Comparison of ENCODE assay signal across 8 cellular contexts in the genomic region with DNA sequence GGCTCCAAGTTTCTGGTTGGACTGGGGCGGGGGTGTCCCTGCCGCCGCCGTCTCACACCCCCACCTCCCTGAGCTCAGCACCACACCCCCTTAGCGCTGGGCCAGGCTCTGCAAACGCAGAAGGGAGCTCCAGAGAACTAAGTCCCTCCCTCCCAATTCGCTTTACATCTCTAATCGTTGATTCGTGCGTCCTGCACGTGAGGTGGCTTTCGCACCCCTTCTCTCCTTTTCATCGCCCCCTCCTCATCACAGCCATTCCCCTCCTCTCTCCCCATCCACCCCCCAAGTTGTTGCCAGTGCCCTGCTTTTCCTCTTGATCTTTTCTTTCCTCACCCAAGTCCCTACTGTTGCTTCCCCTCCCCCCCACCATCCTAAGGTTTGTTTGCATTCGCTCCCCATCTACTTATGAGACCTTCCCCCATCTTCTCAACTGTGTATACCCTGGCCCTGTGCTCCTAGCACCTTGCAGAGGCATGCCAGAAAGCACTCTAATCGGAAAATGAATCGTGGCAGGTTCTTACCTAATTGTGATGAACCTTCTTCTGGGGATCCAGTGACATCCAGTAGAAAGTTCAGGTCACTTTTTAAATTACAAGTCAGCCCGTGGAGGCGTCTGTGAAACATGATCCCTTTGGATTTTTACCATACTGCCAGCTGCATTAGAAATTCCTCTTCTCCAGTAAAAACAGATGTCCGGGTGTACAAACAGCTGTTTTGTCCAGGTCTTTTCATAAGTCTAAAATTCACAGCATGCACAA. TPM values are rescaled to one million over a fixed set of nuclear protein-coding genes. Genes with fewer than 3 reads are reported as not detected.
A peak's percentile ranks its signal among the peaks of the same experiment; 100 is the strongest.
DNase-seq lines count a peak whose midpoint lies in the region; ATAC-seq and TF ChIP-seq lines count a peak whose summit lies in the region.

No MANE protein-coding gene starts in this region.

- H3K27me3 ChIP-seq in duodenal mucosa (ENCODE audit: control insufficient read depth in 1 of 2, insufficient read depth in 2 of 2, low read length in 2 of 2), result no peaks in the 10 kb centered on the region
- H3K27me3 ChIP-seq in mucosa of stomach (ENCODE audit: control insufficient read depth, insufficient read depth, low read length), result no peaks in the 10 kb centered on the region

- H3K9ac ChIP-seq in duodenal mucosa (ENCODE audit: low read depth in 1 of 2, low read length in 2 of 2) (peak overlapping the region; percentile 41 to 79), mucosa of stomach (ENCODE audit: low read length) (peak overlapping the region; percentile 66)

- DNase-seq in DMS114 treated with DMSO at 0.1 percent for 48 hours (lab: John Stamatoyannopoulos, UW; ENCODE audit: unreplicated experiment) (peak; percentile 88), HT1080 (ENCODE audit: low read depth) (peak; percentile 45)

- no peak for ATAC-seq in GM21381 (IDR thresholded peaks at IDR 0.05; ENCODE audit: unreplicated experiment)
- ATAC-seq in HG02798 (IDR thresholded peaks at IDR 0.05; ENCODE audit: poor library complexity, unreplicated experiment), result no peak
- no peak for ATAC-seq in GM21737 (IDR thresholded peaks at IDR 0.05; ENCODE audit: unreplicated experiment)

- no peaks in the 10 kb centered on the region for H3K9me3 ChIP-seq in duodenal mucosa (ENCODE audit: control insufficient read depth in 1 of 2, low read length in 2 of 2)
- H3K9me3 ChIP-seq in mucosa of stomach (ENCODE audit: control insufficient read depth, low read length), result no peaks in the 10 kb centered on the region

- H3K36me3 ChIP-seq in duodenal mucosa (ENCODE audit: control insufficient read depth in 1 of 2, insufficient read depth in 2 of 2, low read length in 2 of 2), result no peaks in the 10 kb centered on the region
- no peaks in the 10 kb centered on the region for H3K36me3 ChIP-seq in mucosa of stomach (ENCODE audit: control insufficient read depth, insufficient read depth, low read length)

- H3K4me3 ChIP-seq in duodenal mucosa (ENCODE audit: low read depth in 1 of 2, low read length in 2 of 2) (peak overlapping the region; percentile 89 to 90), mucosa of stomach (ENCODE audit: low read length) (peak overlapping the region; percentile 49)

- H3K4me1 ChIP-seq in duodenal mucosa (ENCODE audit: control insufficient read depth in 1 of 2, insufficient read depth in 2 of 2, low read length in 2 of 2) (peaks cover 32% of the 10 kb centered on the region in 2 donors), mucosa of stomach (ENCODE audit: control insufficient read depth, insufficient read depth, low read length) (peaks cover 9% of the 10 kb centered on the region)

- no peak overlapping the region for H3K27ac ChIP-seq in duodenal mucosa (ENCODE audit: low read depth, low read length)

TF ChIP-seq in PFSK-1, 5 proteins besides CTCF, POLR2A, EP300 and RAD21:
- TF ChIP-seq, protein P1, sequence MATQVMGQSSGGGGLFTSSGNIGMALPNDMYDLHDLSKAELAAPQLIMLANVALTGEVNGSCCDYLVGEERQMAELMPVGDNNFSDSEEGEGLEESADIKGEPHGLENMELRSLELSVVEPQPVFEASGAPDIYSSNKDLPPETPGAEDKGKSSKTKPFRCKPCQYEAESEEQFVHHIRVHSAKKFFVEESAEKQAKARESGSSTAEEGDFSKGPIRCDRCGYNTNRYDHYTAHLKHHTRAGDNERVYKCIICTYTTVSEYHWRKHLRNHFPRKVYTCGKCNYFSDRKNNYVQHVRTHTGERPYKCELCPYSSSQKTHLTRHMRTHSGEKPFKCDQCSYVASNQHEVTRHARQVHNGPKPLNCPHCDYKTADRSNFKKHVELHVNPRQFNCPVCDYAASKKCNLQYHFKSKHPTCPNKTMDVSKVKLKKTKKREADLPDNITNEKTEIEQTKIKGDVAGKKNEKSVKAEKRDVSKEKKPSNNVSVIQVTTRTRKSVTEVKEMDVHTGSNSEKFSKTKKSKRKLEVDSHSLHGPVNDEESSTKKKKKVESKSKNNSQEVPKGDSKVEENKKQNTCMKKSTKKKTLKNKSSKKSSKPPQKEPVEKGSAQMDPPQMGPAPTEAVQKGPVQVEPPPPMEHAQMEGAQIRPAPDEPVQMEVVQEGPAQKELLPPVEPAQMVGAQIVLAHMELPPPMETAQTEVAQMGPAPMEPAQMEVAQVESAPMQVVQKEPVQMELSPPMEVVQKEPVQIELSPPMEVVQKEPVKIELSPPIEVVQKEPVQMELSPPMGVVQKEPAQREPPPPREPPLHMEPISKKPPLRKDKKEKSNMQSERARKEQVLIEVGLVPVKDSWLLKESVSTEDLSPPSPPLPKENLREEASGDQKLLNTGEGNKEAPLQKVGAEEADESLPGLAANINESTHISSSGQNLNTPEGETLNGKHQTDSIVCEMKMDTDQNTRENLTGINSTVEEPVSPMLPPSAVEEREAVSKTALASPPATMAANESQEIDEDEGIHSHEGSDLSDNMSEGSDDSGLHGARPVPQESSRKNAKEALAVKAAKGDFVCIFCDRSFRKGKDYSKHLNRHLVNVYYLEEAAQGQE (IDR thresholded peaks at IDR 0.05; ENCODE audit: insufficient read depth in 1 of 2, low read depth in 2 of 2, low read length in 2 of 2), result no peak
- TF ChIP-seq POLR2AphosphoS5 (IDR thresholded peaks at IDR 0.05; ENCODE audit: low read depth, low read length) (0 out of 2 replicates have a peak, but pooled peaks have one; percentile 15), SIN3A (IDR thresholded peaks at IDR 0.05; ENCODE audit: borderline replicate concordance, insufficient read depth, low read length) (0 out of 2 replicates have a peak, but pooled peaks have one; percentile 15)

RNA-seq across cellular contexts. Expression of a gene that starts 0.6 kb away (rescaled TPM):
- total RNA-seq in HT1080 (2014; rRNA removed; shearing (Covaris generic)), result 66.8 and 68.3 TPM in 2 replicates
- polyA plus RNA-seq in HT1080 (2015; cell fraction: cytosol; rRNA removed), result 35.0 and 49.3 TPM in 2 replicates
- 112 and 143 TPM in 2 replicates for polyA plus RNA-seq in HT1080 (2015; cell fraction: nucleus; rRNA removed)
- 51.9 TPM for polyA plus RNA-seq in PFSK-1 (2012; ENCODE audit: insufficient read length, low read depth)
